In genomic region chr16:8796469-8797363, GRCh38 we compare ENCODE assay signal across 8 cellular contexts. TPM values are rescaled to one million over a fixed set of nuclear protein-coding genes. Genes with fewer than 3 reads are reported as not detected.
DNase-seq lines count a peak whose midpoint lies in the region; ATAC-seq, FAIRE-seq and TF ChIP-seq lines count a peak whose summit lies in the region.

No MANE protein-coding gene starts in this region.

- H3K4me3 ChIP-seq in kidney (ENCODE audit: low read length in 2 of 2), result peak overlapping the region; percentile 95 to 100
- peak overlapping the region; percentile 14 to 88 (median 72) for H3K4me3 ChIP-seq in thyroid gland (replicated peaks in 1 of 3)

- H3K27me3 ChIP-seq in thyroid gland, result no peaks in the 10 kb centered on the region

- no peak for FAIRE-seq in kidney (lab: Jason Lieb, UNC)

- no peaks in the 10 kb centered on the region for H3K9me3 Mint-ChIP-seq in activated CD8-positive, alpha-beta memory T cell treated with anti-CD3 and anti-CD28 coated beads, Interleukin-2, amount 10 ng/mL, durations not matched to agents 7 days and 5 days (ENCODE audit: low read depth)
- H3K9me3 Mint-ChIP-seq in activated naive CD8-positive, alpha-beta T cell (ENCODE audit: low read depth), result no peaks in the 10 kb centered on the region

- H3K4me1 Mint-ChIP-seq in activated CD8-positive, alpha-beta memory T cell treated with anti-CD3 and anti-CD28 coated beads, Interleukin-2, amount 10 ng/mL, durations not matched to agents 7 days and 5 days, result peaks cover 47% of the 10 kb centered on the region
- H3K4me1 Mint-ChIP-seq in activated naive CD8-positive, alpha-beta T cell (ENCODE audit: low read depth), result peaks cover 46% of the 10 kb centered on the region

- TF ChIP-seq CTCF in kidney (IDR thresholded peaks at IDR 0.05; ENCODE audit: borderline replicate concordance, extremely low read depth, insufficient read depth) (no peak), thyroid gland (IDR thresholded peaks at IDR 0.05) (no peak)

- intact Hi-C loops in kidney (cut with DNase I), result no loop called here
- intact Hi-C loops in thyroid gland (cut with DNase I), result loop anchor here (5.0 to 10.0 kb wide), 3 partner anchors 86 to 232 kb away; partner anchors contain the start of gene LITAFD

- no peaks in the 10 kb centered on the region for H3K27me3 Mint-ChIP-seq in activated CD8-positive, alpha-beta memory T cell treated with anti-CD3 and anti-CD28 coated beads, Interleukin-2, amount 10 ng/mL, durations not matched to agents 7 days and 5 days
- H3K27me3 Mint-ChIP-seq in activated naive CD8-positive, alpha-beta T cell, result no peaks in the 10 kb centered on the region

- H3K36me3 ChIP-seq in kidney (ENCODE audit: control insufficient read depth in 1 of 2, insufficient read depth in 2 of 2, low read length in 2 of 2), result peaks cover 0 to under 1% of the 10 kb centered on the region in 2 donors
- H3K36me3 ChIP-seq in thyroid gland, result peaks cover under 1 to 3% of the 10 kb centered on the region in 2 donors

- H3K36me3 Mint-ChIP-seq in activated CD8-positive, alpha-beta memory T cell treated with anti-CD3 and anti-CD28 coated beads, Interleukin-2, amount 10 ng/mL, durations not matched to agents 7 days and 5 days, result peaks cover 14% of the 10 kb centered on the region
- H3K36me3 Mint-ChIP-seq in activated naive CD8-positive, alpha-beta T cell, result peaks cover 4% of the 10 kb centered on the region

- TF ChIP-seq POLR2A in thyroid gland (IDR thresholded peaks at IDR 0.05), result no peak

- no peak for DNase-seq in activated CD8-positive, alpha-beta memory T cell treated with anti-CD3 and anti-CD28 coated beads, Interleukin-2, amount 10 ng/mL, durations not matched to agents 7 days and 5 days
- DNase-seq in activated CD8-positive, alpha-beta memory T cell treated with anti-CD3 and anti-CD28 coated beads for 24 hours, result no peak
- DNase-seq in kidney (no peak), thyroid gland (no peak), EL (no peak), NCI-H510A (lab: John Stamatoyannopoulos, UW) (no peak), GM19238 (ENCODE audit: insufficient read length, low spot score) (no peak)

- peak overlapping the region; percentile 37 to 57 for H3K27ac ChIP-seq in kidney (ENCODE audit: low read depth in 2 of 2, low read length in 2 of 2)
- H3K27ac ChIP-seq in thyroid gland, result peak overlapping the region in 1 of 3 donors; percentile 50

- peak overlapping the region; percentile 59 to 85 for H3K9ac ChIP-seq in kidney (ENCODE audit: low read length in 2 of 2)

- CTCF ChIA-PET in activated CD8-positive, alpha-beta memory T cell treated with anti-CD3 and anti-CD28 coated beads, Interleukin-2, amount 10 ng/mL, durations not matched to agents 7 days and 5 days (lab: Charles Lee), result interaction anchor here (0.9 to 3.1 kb wide), 6 partner anchors 13 to 227 kb away, joined by 3 to 10 read pairs (median 4); partner anchors contain the start of gene CARHSP1

- 44 to 52% methylated on average over 12 to 14 of the region's 14 CpGs for WGBS in thyroid gland, 2 donors

- H3K9me3 ChIP-seq in kidney (ENCODE audit: control insufficient read depth in 1 of 2, low read length in 2 of 2), result no peaks in the 10 kb centered on the region
- no peaks in the 10 kb centered on the region for H3K9me3 ChIP-seq in thyroid gland

- peak overlapping the region; percentile 91 for H3K4me3 Mint-ChIP-seq in activated CD8-positive, alpha-beta memory T cell treated with anti-CD3 and anti-CD28 coated beads, Interleukin-2, amount 10 ng/mL, durations not matched to agents 7 days and 5 days
- H3K4me3 Mint-ChIP-seq in activated naive CD8-positive, alpha-beta T cell, result peak overlapping the region; percentile 95

- H3K4me1 ChIP-seq in kidney (ENCODE audit: control insufficient read depth in 1 of 2, insufficient read depth in 1 of 2, low read depth in 1 of 2, low read length in 2 of 2), result peaks cover 13 to 19% of the 10 kb centered on the region in 2 donors
- peaks cover 19 to 28% of the 10 kb centered on the region in 2 donors for H3K4me1 ChIP-seq in thyroid gland

- no peak for ATAC-seq in activated CD8-positive, alpha-beta memory T cell treated with anti-CD3 and anti-CD28 coated beads, Interleukin-2, amount 10 ng/mL, durations not matched to agents 7 days and 5 days

- H3K27ac Mint-ChIP-seq in activated CD8-positive, alpha-beta memory T cell treated with anti-CD3 and anti-CD28 coated beads, Interleukin-2, amount 10 ng/mL, durations not matched to agents 7 days and 5 days, result peak overlapping the region; percentile 91
- peak overlapping the region; percentile 91 for H3K27ac Mint-ChIP-seq in activated naive CD8-positive, alpha-beta T cell

RNA-seq across cellular contexts. Expression of gene TMEM186, which starts 0.7 kb away (rescaled TPM):
- 10 to 100 TPM; 14.0 to 16.1 TPM for total RNA-seq in activated CD8-positive, alpha-beta memory T cell treated with anti-CD3 and anti-CD28 coated beads, Interleukin-2, amount 10 ng/mL, durations not matched to agents 7 days and 5 days
- total RNA-seq in kidney, result 11.0 TPM
- polyA plus RNA-seq in kidney (ENCODE audit: insufficient read depth, low read depth, low replicate concordance), result 20.2 TPM
- total RNA-seq in thyroid gland, result 1 to 10 TPM; 6.6 to 9.2 (median 8.2) TPM

RNA-seq across cellular contexts. Expression of gene PMM2, which starts 0.9 kb away (rescaled TPM):
- total RNA-seq in activated CD8-positive, alpha-beta memory T cell treated with anti-CD3 and anti-CD28 coated beads, Interleukin-2, amount 10 ng/mL, durations not matched to agents 7 days and 5 days, result 10 to 100 TPM; 36.4 to 47.1 TPM
- total RNA-seq in kidney, result 39.5 TPM
- polyA plus RNA-seq in kidney (ENCODE audit: insufficient read depth, low read depth, low replicate concordance), result 21.5 TPM
- total RNA-seq in thyroid gland, result 10 to 100 TPM; 26.2 to 49.6 (median 30.8) TPM
